1 cellular context compared by ENCODE assay signal in genomic region chr20:36066777-36067176, GRCh38.
TF ChIP-seq lines count a peak whose summit lies in the region.

No MANE protein-coding gene starts in this region.

TF ChIP-seq in HepG2, 621 proteins besides CTCF, POLR2A, EP300 and RAD21 (continued from another document):
- TF ChIP-seq PRDM10 (CRISPR knock-in tag; IDR thresholded peaks at IDR 0.05; ENCODE audit: low read depth) (0 out of 2 replicates have a peak, but pooled peaks have one; percentile 20), SRSF9 (IDR thresholded peaks at IDR 0.05; ENCODE audit: borderline replicate concordance, insufficient read depth, low read depth, low read length, poor library complexity, severe bottlenecking) (no peak), TIGD3 (CRISPR knock-in tag; IDR thresholded peaks at IDR 0.05; ENCODE audit: borderline replicate concordance) (no peak), ZNF678 (CRISPR knock-in tag; IDR thresholded peaks at IDR 0.05) (no peak), STAT5B (CRISPR knock-in tag; IDR thresholded peaks at IDR 0.05) (no peak), JARID2 (CRISPR knock-in tag; IDR thresholded peaks at IDR 0.05; ENCODE audit: insufficient replicate concordance) (no peak), KLF6 (CRISPR knock-in tag; IDR thresholded peaks at IDR 0.05) (no peak)
